8 cellular contexts compared by ENCODE assay signal in genomic region chr12:16401835-16402234, GRCh38. TPM values are rescaled to one million over a fixed set of nuclear protein-coding genes. Genes with fewer than 3 reads are reported as not detected.
"Had no signal": no experiment of that assay in that cellular context is flagged by ENCODE, and none has a peak within 500 bp of the region (broad histone marks: within the 10 kb centered on the region; RNA-seq: fewer than 3 reads in every experiment).

No MANE protein-coding gene starts in this region.

RNA-seq across cellular contexts. Expression of gene MGST1, which starts 54.4 kb away (rescaled TPM):
- total RNA-seq: activated B cell treated with CpG ODN at 0.5 μM for 24 hours; activated CD4-positive, alpha-beta memory T cell treated with anti-CD3 and anti-CD28 coated beads for 36 hours; activated CD4-positive, alpha-beta T cell treated with anti-CD3 and anti-CD28 coated beads for 36 hours; activated CD4-positive, alpha-beta T cell treated with anti-CD3 and anti-CD28 coated beads, Interleukin-2, amount 10 ng/mL, durations not matched to agents 7 days and 5 days; activated CD8-positive, alpha-beta memory T cell treated with anti-CD3 and anti-CD28 coated beads for 36 hours; activated CD8-positive, alpha-beta memory T cell treated with anti-CD3 and anti-CD28 coated beads, Interleukin-2, amount 10 ng/mL, durations not matched to agents 7 days and 5 days; activated CD8-positive, alpha-beta T cell treated with anti-CD3 and anti-CD28 coated beads for 36 hours; activated CD8-positive, alpha-beta T cell treated with anti-CD3 and anti-CD28 coated beads, Interleukin-2, amount 10 ng/mL, durations not matched to agents 7 days and 5 days had no signal
